Comparison of ENCODE assay signal across 8 cellular contexts in the genomic region with DNA sequence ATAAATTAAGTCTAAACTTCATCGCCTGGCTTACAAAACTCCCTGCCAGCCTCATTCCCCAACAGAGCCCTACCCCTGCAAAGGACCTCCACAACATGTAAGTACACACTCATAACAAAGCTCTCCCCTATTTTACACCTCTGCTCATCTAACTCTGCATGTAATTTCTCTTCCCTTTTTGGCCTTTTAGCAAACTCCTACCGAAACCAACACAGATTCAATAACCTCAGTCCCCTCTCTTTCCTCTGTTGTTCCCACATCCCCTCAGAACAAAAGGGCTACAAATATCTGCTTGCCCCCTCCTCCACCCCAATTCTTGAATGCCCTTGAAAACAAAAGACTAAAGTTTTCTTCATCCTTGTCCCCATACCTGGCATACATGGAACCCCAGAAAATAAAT. TPM values are rescaled to one million over a fixed set of nuclear protein-coding genes. Genes with fewer than 3 reads are reported as not detected.
A peak's percentile ranks its signal among the peaks of the same experiment; 100 is the strongest.
DNase-seq lines count a peak whose midpoint lies in the region; ATAC-seq and TF ChIP-seq lines count a peak whose summit lies in the region.

No MANE protein-coding gene starts in this region.

- H3K9me3 ChIP-seq in A673 (ENCODE audit: low read depth, low read length, poor library complexity, severe bottlenecking), result no peaks in the 10 kb centered on the region
- no peaks in the 10 kb centered on the region for H3K9me3 ChIP-seq in mononuclear cell (ENCODE audit: low read depth, low read length)

- CTCF ChIA-PET in A673 (lab: Charles Lee), result no interaction called here

- ATAC-seq in GM18502 (IDR thresholded peaks at IDR 0.05; ENCODE audit: poor library complexity, unreplicated experiment) (no peak), HG02642 (IDR thresholded peaks at IDR 0.05; ENCODE audit: poor library complexity, unreplicated experiment) (no peak)

- no peaks in the 10 kb centered on the region for H3K27me3 ChIP-seq in A673 (replicated peaks; ENCODE audit: insufficient read depth, low read depth, low read length, poor library complexity)
- no peaks in the 10 kb centered on the region for H3K27me3 ChIP-seq in mononuclear cell (ENCODE audit: insufficient read depth, low read length)

- no peaks in the 10 kb centered on the region for H3K4me1 ChIP-seq in A673 (ENCODE audit: insufficient read depth, low read length, poor library complexity, severe bottlenecking)
- peaks cover 33% of the 10 kb centered on the region for H3K4me1 ChIP-seq in mononuclear cell (ENCODE audit: insufficient read depth, low read length)

- H3K36me3 ChIP-seq in A673 (ENCODE audit: insufficient read depth, low read length, poor library complexity, severe bottlenecking), result peaks cover 5% of the 10 kb centered on the region

- DNase-seq in A673 (ENCODE audit: low spot score), result no peak
- no peak for DNase-seq in HFF-Myc (ENCODE audit: extremely low read depth, low read depth)
- DNase-seq in astrocyte of the spinal cord (ENCODE audit: low read depth, low spot score), result no peak
- DNase-seq in NCI-H1436 treated with DMSO at 0.1 percent for 48 hours (lab: John Stamatoyannopoulos, UW), result no peak
- DNase-seq in retina, result no peak

- no TSS peak for BruUV-seq in A673 (replicated peaks; lab: Mats Ljungman, UMichigan)

- in situ Hi-C loops in astrocyte of the spinal cord (cut with HindIII; ENCODE audit: low sequenced_read_pairs), result no loop called here

- H3K27ac ChIP-seq in A673 (ENCODE audit: low read depth, low read length, poor library complexity, severe bottlenecking), result peak overlapping the region; percentile 89

- TF ChIP-seq CTCF in A673 (conservative IDR thresholded peaks at IDR 0.05; ENCODE audit: low read depth, low read length) (no peak), HFF-Myc (IDR thresholded peaks at IDR 0.05; ENCODE audit: low read depth, low read length, missing control alignments) (no peak), astrocyte of the spinal cord (IDR thresholded peaks at IDR 0.05; ENCODE audit: low read depth, low read length) (no peak)

- intact Hi-C loops in A673 (cut with micrococcal nuclease; ENCODE audit: unreplicated experiment), result no loop called here

- H3K4me3 ChIP-seq in A673 (ENCODE audit: low read depth, low read length, poor library complexity, severe bottlenecking) (peak overlapping the region; percentile 76), HFF-Myc (replicated peaks; ENCODE audit: low read depth, low read length) (peak overlapping the region; percentile 84), astrocyte of the spinal cord (ENCODE audit: low read depth, low read length) (peak overlapping the region; percentile 71), mononuclear cell (ENCODE audit: low read length) (peak overlapping the region; percentile 80)

- POLR2A ChIA-PET in A673 (lab: Charles Lee; ENCODE audit: low non-redundant PET), result no interaction called here

RNA-seq across cellular contexts. Expression of gene UBL7, which starts 0.7 kb away (rescaled TPM):
- total RNA-seq in A673 (2021) (72.5 and 74.7 TPM in 2 replicates), mononuclear cell (23.1 TPM)

RNA-seq across cellular contexts. Expression of gene SEMA7A, which starts 26.5 kb away (rescaled TPM):
- total RNA-seq in A673 (2021) (0.45 and 1.4 TPM in 2 replicates), mononuclear cell (5.9 TPM)
